In the genomic region with DNA sequence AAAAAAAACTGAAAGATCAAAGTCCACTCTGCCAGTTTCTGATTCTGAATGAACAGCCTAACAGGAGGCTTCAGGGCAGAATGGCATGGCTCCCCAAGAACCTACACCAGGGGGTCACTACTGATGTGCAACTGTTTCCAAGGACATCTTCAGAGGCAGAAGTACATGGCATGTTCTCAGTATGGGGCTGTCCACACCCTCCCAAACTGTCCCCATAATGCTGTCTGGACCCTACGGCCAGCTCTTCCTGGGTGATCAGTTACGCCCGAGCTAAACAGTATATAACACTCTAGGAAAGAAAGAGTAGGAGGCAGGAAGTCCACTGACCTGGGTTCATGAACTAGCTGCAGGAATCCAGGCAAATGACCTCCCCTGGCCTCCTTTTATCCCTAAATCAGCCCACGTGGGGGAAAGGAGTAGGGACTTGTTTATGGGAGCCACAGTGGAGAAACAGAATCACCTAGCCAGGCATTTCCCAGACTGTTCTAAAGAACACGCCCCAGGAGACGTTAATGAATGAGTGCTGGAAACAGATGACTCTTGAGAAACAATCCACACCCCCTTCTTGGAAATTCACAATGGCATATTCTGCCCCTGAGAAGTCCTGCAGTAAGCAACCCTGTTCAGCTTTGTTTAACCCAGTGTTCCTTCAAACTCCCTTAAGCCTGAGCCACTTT, we compare ENCODE assay signal across 1 cellular context.
TF ChIP-seq lines count a peak whose summit lies in the region.

No MANE protein-coding gene starts in this region.

TF ChIP-seq in HepG2, 621 proteins besides CTCF, POLR2A, EP300 and RAD21 (continued from another document and continues in another):
- TF ChIP-seq, protein P1, sequence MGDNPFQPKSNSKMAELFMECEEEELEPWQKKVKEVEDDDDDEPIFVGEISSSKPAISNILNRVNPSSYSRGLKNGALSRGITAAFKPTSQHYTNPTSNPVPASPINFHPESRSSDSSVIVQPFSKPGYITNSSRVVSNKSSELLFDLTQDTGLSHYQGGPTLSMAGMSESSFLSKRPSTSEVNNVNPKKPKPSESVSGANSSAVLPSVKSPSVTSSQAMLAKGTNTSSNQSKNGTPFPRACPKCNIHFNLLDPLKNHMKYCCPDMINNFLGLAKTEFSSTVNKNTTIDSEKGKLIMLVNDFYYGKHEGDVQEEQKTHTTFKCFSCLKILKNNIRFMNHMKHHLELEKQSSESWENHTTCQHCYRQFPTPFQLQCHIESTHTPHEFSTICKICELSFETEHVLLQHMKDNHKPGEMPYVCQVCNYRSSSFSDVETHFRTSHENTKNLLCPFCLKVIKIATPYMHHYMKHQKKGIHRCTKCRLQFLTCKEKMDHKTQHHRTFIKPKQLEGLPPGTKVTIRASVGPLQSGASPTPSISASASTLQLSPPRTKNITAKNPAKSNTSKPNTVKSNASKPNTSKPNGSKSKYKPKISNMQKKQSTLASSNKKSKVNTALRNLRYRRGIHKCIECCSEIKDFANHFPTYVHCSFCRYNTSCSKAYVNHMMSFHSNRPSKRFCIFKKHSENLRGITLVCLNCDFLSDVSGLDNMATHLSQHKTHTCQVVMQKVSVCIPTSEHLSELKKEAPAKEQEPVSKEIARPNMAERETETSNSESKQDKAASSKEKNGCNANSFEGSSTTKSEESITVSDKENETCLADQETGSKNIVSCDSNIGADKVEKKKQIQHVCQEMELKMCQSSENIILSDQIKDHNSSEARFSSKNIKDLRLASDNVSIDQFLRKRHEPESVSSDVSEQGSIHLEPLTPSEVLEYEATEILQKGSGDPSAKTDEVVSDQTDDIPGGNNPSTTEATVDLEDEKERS (CRISPR knock-in tag; IDR thresholded peaks at IDR 0.05) = 0 out of 2 replicates have a peak, but pooled peaks have one; percentile 63
- TF ChIP-seq NFATC3 (CRISPR knock-in tag; IDR thresholded peaks at IDR 0.05) (peak; percentile 47; the same call in 1 of the 2 replicates), SIX1 (CRISPR knock-in tag; IDR thresholded peaks at IDR 0.05; ENCODE audit: borderline replicate concordance) (peak; percentile 13; the same call in 1 of the 2 replicates), RBFOX2 (IDR thresholded peaks at IDR 0.05; ENCODE audit: low read depth, low read length) (peak; percentile 57; the same call in 1 of the 2 replicates), HCFC1 (IDR thresholded peaks at IDR 0.05; ENCODE audit: low read depth, low read length) (0 out of 2 replicates have a peak, but pooled peaks have one; percentile 16), TBP (CRISPR knock-in tag; IDR thresholded peaks at IDR 0.05) (0 out of 2 replicates have a peak, but pooled peaks have one; percentile 42), NKX3-1 (CRISPR knock-in tag; IDR thresholded peaks at IDR 0.05) (no peak), YEATS2 (CRISPR knock-in tag; IDR thresholded peaks at IDR 0.05; ENCODE audit: borderline replicate concordance) (no peak), HOXD1 (CRISPR knock-in tag; IDR thresholded peaks at IDR 0.05) (peak; percentile 48; the same call in 1 of the 2 replicates), U2AF2 (IDR thresholded peaks at IDR 0.05; ENCODE audit: low read depth, low read length) (no peak), SAP130 (CRISPR knock-in tag; IDR thresholded peaks at IDR 0.05; ENCODE audit: low read depth) (peak; percentile 90), ZNF547 (CRISPR knock-in tag; IDR thresholded peaks at IDR 0.05) (peak; percentile 26; the same call in 1 of the 2 replicates), EHMT2 (IDR thresholded peaks at IDR 0.05; ENCODE audit: borderline replicate concordance, low read depth, low read length) (0 out of 2 replicates have a peak, but pooled peaks have one; percentile 45), DNMT3B (CRISPR knock-in tag; conservative IDR thresholded peaks at IDR 0.05) (no peak), RCOR2 (CRISPR knock-in tag; IDR thresholded peaks at IDR 0.05) (0 out of 2 replicates have a peak, but pooled peaks have one; percentile 25), ZNF484 (CRISPR knock-in tag; IDR thresholded peaks at IDR 0.05; ENCODE audit: borderline replicate concordance, low read depth) (no peak), ZNF709 (CRISPR knock-in tag; IDR thresholded peaks at IDR 0.05) (0 out of 2 replicates have a peak, but pooled peaks have one; percentile 39), RFXAP (CRISPR knock-in tag; IDR thresholded peaks at IDR 0.05; ENCODE audit: borderline replicate concordance) (peak; percentile 60; the same call in 1 of the 2 replicates), TSC22D2 (CRISPR knock-in tag; IDR thresholded peaks at IDR 0.05; ENCODE audit: borderline replicate concordance) (no peak), KMT2B (CRISPR knock-in tag; IDR thresholded peaks at IDR 0.05) (peak; percentile 25; the same call in 1 of the 2 replicates), RBM22 (optimal IDR thresholded peaks at IDR 0.05; ENCODE audit: low read length) (peak; percentile 70), LCORL (IDR thresholded peaks at IDR 0.05) (no peak), LCORL (CRISPR knock-in tag; IDR thresholded peaks at IDR 0.05) (peak; percentile 70), IKZF4 (CRISPR knock-in tag; IDR thresholded peaks at IDR 0.05; ENCODE audit: borderline replicate concordance, low read depth, not compliant biosample characterization) (peak; percentile 81), SP5 (CRISPR knock-in tag; IDR thresholded peaks at IDR 0.05; ENCODE audit: borderline replicate concordance, low read depth) (0 out of 2 replicates have a peak, but pooled peaks have one; percentile 44)
- TF ChIP-seq, protein P2, sequence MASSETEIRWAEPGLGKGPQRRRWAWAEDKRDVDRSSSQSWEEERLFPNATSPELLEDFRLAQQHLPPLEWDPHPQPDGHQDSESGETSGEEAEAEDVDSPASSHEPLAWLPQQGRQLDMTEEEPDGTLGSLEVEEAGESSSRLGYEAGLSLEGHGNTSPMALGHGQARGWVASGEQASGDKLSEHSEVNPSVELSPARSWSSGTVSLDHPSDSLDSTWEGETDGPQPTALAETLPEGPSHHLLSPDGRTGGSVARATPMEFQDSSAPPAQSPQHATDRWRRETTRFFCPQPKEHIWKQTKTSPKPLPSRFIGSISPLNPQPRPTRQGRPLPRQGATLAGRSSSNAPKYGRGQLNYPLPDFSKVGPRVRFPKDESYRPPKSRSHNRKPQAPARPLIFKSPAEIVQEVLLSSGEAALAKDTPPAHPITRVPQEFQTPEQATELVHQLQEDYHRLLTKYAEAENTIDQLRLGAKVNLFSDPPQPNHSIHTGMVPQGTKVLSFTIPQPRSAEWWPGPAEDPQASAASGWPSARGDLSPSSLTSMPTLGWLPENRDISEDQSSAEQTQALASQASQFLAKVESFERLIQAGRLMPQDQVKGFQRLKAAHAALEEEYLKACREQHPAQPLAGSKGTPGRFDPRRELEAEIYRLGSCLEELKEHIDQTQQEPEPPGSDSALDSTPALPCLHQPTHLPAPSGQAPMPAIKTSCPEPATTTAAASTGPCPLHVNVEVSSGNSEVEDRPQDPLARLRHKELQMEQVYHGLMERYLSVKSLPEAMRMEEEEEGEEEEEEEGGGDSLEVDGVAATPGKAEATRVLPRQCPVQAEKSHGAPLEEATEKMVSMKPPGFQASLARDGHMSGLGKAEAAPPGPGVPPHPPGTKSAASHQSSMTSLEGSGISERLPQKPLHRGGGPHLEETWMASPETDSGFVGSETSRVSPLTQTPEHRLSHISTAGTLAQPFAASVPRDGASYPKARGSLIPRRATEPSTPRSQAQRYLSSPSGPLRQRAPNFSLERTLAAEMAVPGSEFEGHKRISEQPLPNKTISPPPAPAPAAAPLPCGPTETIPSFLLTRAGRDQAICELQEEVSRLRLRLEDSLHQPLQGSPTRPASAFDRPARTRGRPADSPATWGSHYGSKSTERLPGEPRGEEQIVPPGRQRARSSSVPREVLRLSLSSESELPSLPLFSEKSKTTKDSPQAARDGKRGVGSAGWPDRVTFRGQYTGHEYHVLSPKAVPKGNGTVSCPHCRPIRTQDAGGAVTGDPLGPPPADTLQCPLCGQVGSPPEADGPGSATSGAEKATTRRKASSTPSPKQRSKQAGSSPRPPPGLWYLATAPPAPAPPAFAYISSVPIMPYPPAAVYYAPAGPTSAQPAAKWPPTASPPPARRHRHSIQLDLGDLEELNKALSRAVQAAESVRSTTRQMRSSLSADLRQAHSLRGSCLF (CRISPR knock-in tag; IDR thresholded peaks at IDR 0.05; ENCODE audit: borderline replicate concordance) = 0 out of 2 replicates have a peak, but pooled peaks have one; percentile 37
- TF ChIP-seq, protein P3, sequence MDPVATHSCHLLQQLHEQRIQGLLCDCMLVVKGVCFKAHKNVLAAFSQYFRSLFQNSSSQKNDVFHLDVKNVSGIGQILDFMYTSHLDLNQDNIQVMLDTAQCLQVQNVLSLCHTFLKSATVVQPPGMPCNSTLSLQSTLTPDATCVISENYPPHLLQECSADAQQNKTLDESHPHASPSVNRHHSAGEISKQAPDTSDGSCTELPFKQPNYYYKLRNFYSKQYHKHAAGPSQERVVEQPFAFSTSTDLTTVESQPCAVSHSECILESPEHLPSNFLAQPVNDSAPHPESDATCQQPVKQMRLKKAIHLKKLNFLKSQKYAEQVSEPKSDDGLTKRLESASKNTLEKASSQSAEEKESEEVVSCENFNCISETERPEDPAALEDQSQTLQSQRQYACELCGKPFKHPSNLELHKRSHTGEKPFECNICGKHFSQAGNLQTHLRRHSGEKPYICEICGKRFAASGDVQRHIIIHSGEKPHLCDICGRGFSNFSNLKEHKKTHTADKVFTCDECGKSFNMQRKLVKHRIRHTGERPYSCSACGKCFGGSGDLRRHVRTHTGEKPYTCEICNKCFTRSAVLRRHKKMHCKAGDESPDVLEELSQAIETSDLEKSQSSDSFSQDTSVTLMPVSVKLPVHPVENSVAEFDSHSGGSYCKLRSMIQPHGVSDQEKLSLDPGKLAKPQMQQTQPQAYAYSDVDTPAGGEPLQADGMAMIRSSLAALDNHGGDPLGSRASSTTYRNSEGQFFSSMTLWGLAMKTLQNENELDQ (CRISPR knock-in tag; IDR thresholded peaks at IDR 0.05; ENCODE audit: borderline replicate concordance) = no peak
- TF ChIP-seq, protein P4, sequence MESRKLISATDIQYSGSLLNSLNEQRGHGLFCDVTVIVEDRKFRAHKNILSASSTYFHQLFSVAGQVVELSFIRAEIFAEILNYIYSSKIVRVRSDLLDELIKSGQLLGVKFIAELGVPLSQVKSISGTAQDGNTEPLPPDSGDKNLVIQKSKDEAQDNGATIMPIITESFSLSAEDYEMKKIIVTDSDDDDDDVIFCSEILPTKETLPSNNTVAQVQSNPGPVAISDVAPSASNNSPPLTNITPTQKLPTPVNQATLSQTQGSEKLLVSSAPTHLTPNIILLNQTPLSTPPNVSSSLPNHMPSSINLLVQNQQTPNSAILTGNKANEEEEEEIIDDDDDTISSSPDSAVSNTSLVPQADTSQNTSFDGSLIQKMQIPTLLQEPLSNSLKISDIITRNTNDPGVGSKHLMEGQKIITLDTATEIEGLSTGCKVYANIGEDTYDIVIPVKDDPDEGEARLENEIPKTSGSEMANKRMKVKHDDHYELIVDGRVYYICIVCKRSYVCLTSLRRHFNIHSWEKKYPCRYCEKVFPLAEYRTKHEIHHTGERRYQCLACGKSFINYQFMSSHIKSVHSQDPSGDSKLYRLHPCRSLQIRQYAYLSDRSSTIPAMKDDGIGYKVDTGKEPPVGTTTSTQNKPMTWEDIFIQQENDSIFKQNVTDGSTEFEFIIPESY (CRISPR knock-in tag; IDR thresholded peaks at IDR 0.05) = peak; percentile 7; the same call in 1 of the 2 replicates
- TF ChIP-seq, protein P5, sequence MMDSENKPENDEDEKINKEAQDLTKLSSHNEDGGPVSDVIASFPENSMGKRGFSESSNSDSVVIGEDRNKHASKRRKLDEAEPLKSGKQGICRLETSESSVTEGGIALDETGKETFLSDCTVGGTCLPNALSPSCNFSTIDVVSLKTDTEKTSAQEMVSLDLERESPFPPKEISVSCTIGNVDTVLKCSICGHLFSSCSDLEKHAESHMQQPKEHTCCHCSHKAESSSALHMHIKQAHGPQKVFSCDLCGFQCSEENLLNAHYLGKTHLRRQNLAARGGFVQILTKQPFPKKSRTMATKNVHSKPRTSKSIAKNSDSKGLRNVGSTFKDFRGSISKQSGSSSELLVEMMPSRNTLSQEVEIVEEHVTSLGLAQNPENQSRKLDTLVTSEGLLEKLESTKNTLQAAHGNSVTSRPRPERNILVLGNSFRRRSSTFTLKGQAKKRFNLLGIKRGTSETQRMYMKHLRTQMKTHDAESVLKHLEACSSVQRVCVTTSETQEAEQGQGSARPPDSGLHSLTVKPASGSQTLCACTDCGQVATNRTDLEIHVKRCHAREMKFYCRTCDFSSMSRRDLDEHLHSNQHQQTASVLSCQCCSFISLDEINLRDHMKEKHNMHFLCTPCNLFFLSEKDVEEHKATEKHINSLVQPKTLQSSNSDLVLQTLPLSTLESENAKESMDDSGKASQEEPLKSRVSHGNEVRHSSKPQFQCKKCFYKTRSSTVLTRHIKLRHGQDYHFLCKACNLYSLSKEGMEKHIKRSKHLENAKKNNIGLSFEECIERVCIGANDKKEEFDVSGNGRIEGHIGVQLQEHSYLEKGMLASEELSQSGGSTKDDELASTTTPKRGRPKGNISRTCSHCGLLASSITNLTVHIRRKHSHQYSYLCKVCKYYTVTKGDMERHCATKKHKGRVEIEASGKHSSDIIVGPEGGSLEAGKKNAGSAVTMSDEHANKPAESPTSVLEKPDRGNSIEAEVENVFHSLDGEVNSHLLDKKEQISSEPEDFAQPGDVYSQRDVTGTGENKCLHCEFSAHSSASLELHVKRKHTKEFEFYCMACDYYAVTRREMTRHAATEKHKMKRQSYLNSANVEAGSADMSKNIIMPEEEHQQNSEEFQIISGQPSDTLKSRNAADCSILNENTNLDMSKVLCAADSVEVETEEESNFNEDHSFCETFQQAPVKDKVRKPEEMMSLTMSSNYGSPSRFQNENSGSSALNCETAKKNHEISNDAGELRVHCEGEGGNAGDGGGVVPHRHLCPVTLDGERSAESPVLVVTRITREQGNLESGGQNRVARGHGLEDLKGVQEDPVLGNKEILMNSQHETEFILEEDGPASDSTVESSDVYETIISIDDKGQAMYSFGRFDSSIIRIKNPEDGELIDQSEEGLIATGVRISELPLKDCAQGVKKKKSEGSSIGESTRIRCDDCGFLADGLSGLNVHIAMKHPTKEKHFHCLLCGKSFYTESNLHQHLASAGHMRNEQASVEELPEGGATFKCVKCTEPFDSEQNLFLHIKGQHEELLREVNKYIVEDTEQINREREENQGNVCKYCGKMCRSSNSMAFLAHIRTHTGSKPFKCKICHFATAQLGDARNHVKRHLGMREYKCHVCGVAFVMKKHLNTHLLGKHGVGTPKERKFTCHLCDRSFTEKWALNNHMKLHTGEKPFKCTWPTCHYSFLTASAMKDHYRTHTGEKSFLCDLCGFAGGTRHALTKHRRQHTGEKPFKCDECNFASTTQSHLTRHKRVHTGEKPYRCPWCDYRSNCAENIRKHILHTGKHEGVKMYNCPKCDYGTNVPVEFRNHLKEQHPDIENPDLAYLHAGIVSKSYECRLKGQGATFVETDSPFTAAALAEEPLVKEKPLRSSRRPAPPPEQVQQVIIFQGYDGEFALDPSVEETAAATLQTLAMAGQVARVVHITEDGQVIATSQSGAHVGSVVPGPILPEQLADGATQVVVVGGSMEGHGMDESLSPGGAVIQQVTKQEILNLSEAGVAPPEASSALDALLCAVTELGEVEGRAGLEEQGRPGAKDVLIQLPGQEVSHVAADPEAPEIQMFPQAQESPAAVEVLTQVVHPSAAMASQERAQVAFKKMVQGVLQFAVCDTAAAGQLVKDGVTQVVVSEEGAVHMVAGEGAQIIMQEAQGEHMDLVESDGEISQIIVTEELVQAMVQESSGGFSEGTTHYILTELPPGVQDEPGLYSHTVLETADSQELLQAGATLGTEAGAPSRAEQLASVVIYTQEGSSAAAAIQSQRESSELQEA (CRISPR knock-in tag; IDR thresholded peaks at IDR 0.05; ENCODE audit: not compliant biosample characterization) = peak; percentile 70
